29 cellular contexts compared by ENCODE assay signal in the genomic region with DNA sequence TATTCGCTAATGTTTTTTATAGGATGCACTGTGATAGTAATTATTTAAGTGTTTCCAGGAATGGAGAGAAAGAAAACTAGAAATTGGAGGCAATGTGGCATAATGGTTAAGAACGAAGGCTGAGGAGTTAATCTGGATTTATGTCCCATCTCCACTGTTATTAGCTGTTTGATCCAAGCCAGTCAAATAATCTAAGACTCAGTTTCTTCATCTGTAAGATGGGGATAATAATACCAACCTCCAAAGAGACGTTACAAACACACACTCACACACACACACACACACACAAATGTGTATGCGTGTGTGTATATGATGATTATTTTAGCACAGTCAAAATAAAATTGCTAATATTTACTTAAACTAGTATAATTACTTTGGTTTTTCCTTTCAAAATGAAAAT.
"Had no signal": no experiment of that assay in that cellular context is flagged by ENCODE, and none has a peak within 500 bp of the region (broad histone marks: within the 10 kb centered on the region; RNA-seq: fewer than 3 reads in every experiment).

No MANE protein-coding gene starts in this region.

- H3K36me3 ChIP-seq: colonic mucosa, esophagus muscularis mucosa, esophagus squamous epithelium, gastrocnemius medialis, gastroesophageal sphincter, heart left ventricle, heart right ventricle had no signal

- H3K27ac Mint-ChIP-seq: dendritic cell treated with granulocyte-macrophage colony-stimulating factor and Interleukin-4, amounts not matched to agents 40 ng/mL and 50 ng/mL, for 4 days; effector memory CD8-positive, alpha-beta T cell; endodermal cell had no signal

- FAIRE-seq: colon, endometrium, endothelial cell of umbilical vein, frontal cortex had no signal

- H3K4me3 ChIP-seq: colonic mucosa, coronary artery, dorsolateral prefrontal cortex, esophagus muscularis mucosa, esophagus squamous epithelium, gastrocnemius medialis, gastroesophageal sphincter, heart left ventricle, heart right ventricle had no signal

- H3K4me1 ChIP-seq: colonic mucosa, esophagus muscularis mucosa, esophagus squamous epithelium, gastrocnemius medialis, gastroesophageal sphincter, heart left ventricle, heart right ventricle had no signal

- ATAC-seq: effector memory CD8-positive, alpha-beta T cell; esophagus mucosa; foreskin keratinocyte; gastrocnemius medialis; gastroesophageal sphincter; heart left ventricle; heart right ventricle had no signal

- DNase-seq: colonic mucosa; cortex of kidney; dermis blood vessel endothelial cell; dorsolateral prefrontal cortex; effector CD4-positive, alpha-beta T cell; effector CD8-positive, alpha-beta T cell; effector memory CD4-positive, alpha-beta T cell; effector memory CD8-positive, alpha-beta T cell; endodermal cell; erythroblast; esophagus squamous epithelium; foreskin fibroblast; foreskin keratinocyte; foreskin melanocyte; gastrocnemius medialis; glutamatergic neuron; head of caudate nucleus; heart left ventricle; heart right ventricle had no signal

- H3K27me3 Mint-ChIP-seq: dendritic cell treated with granulocyte-macrophage colony-stimulating factor and Interleukin-4, amounts not matched to agents 40 ng/mL and 50 ng/mL, for 4 days had no signal

- H3K4me3 Mint-ChIP-seq: dendritic cell treated with granulocyte-macrophage colony-stimulating factor and Interleukin-4, amounts not matched to agents 40 ng/mL and 50 ng/mL, for 4 days; effector memory CD8-positive, alpha-beta T cell; endodermal cell had no signal

- H3K27me3 ChIP-seq: colonic mucosa, esophagus muscularis mucosa, esophagus squamous epithelium, foreskin keratinocyte, gastrocnemius medialis, gastroesophageal sphincter, heart left ventricle, heart right ventricle had no signal

- H3K27ac ChIP-seq: colonic mucosa, coronary artery, dorsolateral prefrontal cortex, epithelial cell of prostate, esophagus muscularis mucosa, esophagus squamous epithelium, foreskin keratinocyte, gastrocnemius medialis, gastroesophageal sphincter, heart left ventricle, heart right ventricle had no signal

- H3K9me3 ChIP-seq: colonic mucosa, gastrocnemius medialis had no signal
